ENCODE assay signal across 28 cellular contexts in the genomic region with DNA sequence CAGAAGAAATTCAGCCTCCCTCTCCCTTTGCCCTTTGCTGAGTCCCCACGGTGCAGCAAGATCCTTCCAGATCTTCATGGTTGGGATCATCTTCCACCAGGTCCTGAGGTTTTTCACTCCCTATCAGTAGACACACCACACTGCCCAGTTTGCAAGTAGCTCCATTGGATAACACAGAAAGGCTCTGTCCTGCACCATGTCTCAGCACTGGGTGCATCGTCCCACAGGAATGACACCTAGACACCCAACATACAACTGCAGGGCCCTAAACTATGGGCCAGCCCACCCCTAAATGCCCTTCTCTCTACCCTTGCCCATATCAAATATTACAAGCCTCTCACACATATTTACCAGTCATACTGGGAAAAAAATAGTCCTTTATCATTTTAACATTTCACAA.
"Had no signal": no experiment of that assay in that cellular context is flagged by ENCODE, and none has a peak within 500 bp of the region (broad histone marks: within the 10 kb centered on the region; RNA-seq: fewer than 3 reads in every experiment).

No MANE protein-coding gene starts in this region.

- H3K9ac ChIP-seq: parathyroid adenoma had no signal

- H3K4me3 ChIP-seq: body of pancreas, coronary artery, dorsolateral prefrontal cortex, gastroesophageal sphincter, hepatocyte, psoas muscle, right atrium auricular region, upper lobe of left lung, vagina had no signal

- H3K27me3 Mint-ChIP-seq: activated CD4-positive, alpha-beta memory T cell treated with anti-CD3 and anti-CD28 coated beads, Interleukin-2, amount 10 ng/mL, durations not matched to agents 7 days and 5 days; activated CD4-positive, alpha-beta T cell treated with anti-CD3 and anti-CD28 coated beads, Interleukin-2, amount 10 ng/mL, durations not matched to agents 7 days and 5 days; stimulated activated naive CD8-positive, alpha-beta T cell treated with anti-CD3 and anti-CD28 coated beads, Interleukin-15, amount 100 ng/mL, for 72 hours had no signal

- H3K27me3 ChIP-seq: body of pancreas, dorsolateral prefrontal cortex, gastroesophageal sphincter, hepatocyte, right atrium auricular region, upper lobe of left lung, vagina had no signal

- H3K9me3 ChIP-seq: body of pancreas, gastroesophageal sphincter, psoas muscle, right atrium auricular region, upper lobe of left lung, vagina had no signal

- H3K4me1 ChIP-seq: parathyroid adenoma, vagina had no signal

- H3K9me3 Mint-ChIP-seq: activated CD4-positive, alpha-beta memory T cell treated with anti-CD3 and anti-CD28 coated beads, Interleukin-2, amount 10 ng/mL, durations not matched to agents 7 days and 5 days; activated CD4-positive, alpha-beta T cell treated with anti-CD3 and anti-CD28 coated beads, Interleukin-2, amount 10 ng/mL, durations not matched to agents 7 days and 5 days; activated naive CD4-positive, alpha-beta T cell treated with anti-CD3 and anti-CD28 coated beads, Interleukin-2, amount 50 U/mL, for 72 hours; stimulated activated naive CD8-positive, alpha-beta T cell treated with anti-CD3 and anti-CD28 coated beads, Interleukin-15, amount 100 ng/mL, for 72 hours; T-helper 1 cell treated with Interleukin-12 subunit alpha and Interleukin-12 subunit beta and Interleukin-4 antibody, amounts not matched to agents 30 μg/mL and 1 μg/mL, for 36 hours had no signal

- DNase-seq: activated CD4-positive, alpha-beta memory T cell treated with anti-CD3 and anti-CD28 coated beads, Interleukin-2, amount 10 ng/mL, durations not matched to agents 7 days and 5 days; activated CD4-positive, alpha-beta T cell treated with anti-CD3 and anti-CD28 coated beads for 1 hour; activated CD4-positive, alpha-beta T cell treated with anti-CD3 and anti-CD28 coated beads, Interleukin-2, amount 10 ng/mL, durations not matched to agents 7 days and 5 days; activated naive CD4-positive, alpha-beta T cell; activated T-cell treated with anti-CD3 and anti-CD28 coated beads, Interleukin-2, amount 50 U/mL, for 48 hours; anterior cingulate cortex; body of pancreas; dorsolateral prefrontal cortex; effector memory CD4-positive, alpha-beta T cell; erythroblast; islet precursor cell; left ventricle myocardium superior; nucleus accumbens; stimulated activated CD4-positive, alpha-beta T cell treated with anti-CD3 and anti-CD28 coated beads, Interleukin-2, amount 100 ng/mL, for 48 hours; stimulated activated naive CD8-positive, alpha-beta T cell treated with anti-CD3 and anti-CD28 coated beads, Interleukin-15, amount 100 ng/mL, for 72 hours; substantia nigra; T-helper 9 cell; upper lobe of left lung; WERI-Rb-1 had no signal

- H2AFZ ChIP-seq: hepatocyte, parathyroid adenoma had no signal

- H3K36me3 ChIP-seq: right atrium auricular region, vagina had no signal

- H3K27ac Mint-ChIP-seq: activated CD4-positive, alpha-beta memory T cell treated with anti-CD3 and anti-CD28 coated beads, Interleukin-2, amount 10 ng/mL, durations not matched to agents 7 days and 5 days; activated CD4-positive, alpha-beta T cell treated with anti-CD3 and anti-CD28 coated beads, Interleukin-2, amount 10 ng/mL, durations not matched to agents 7 days and 5 days; stimulated activated naive CD8-positive, alpha-beta T cell treated with anti-CD3 and anti-CD28 coated beads, Interleukin-15, amount 100 ng/mL, for 72 hours; T-helper 1 cell treated with Interleukin-12 subunit alpha and Interleukin-12 subunit beta and Interleukin-4 antibody, amounts not matched to agents 30 μg/mL and 1 μg/mL, for 36 hours had no signal

- H3K4me2 ChIP-seq: hepatocyte had no signal

- H3K4me3 Mint-ChIP-seq: activated CD4-positive, alpha-beta memory T cell treated with anti-CD3 and anti-CD28 coated beads, Interleukin-2, amount 10 ng/mL, durations not matched to agents 7 days and 5 days; activated CD4-positive, alpha-beta T cell treated with anti-CD3 and anti-CD28 coated beads, Interleukin-2, amount 10 ng/mL, durations not matched to agents 7 days and 5 days; stimulated activated naive CD8-positive, alpha-beta T cell treated with anti-CD3 and anti-CD28 coated beads, Interleukin-15, amount 100 ng/mL, for 72 hours; T-helper 1 cell treated with Interleukin-12 subunit alpha and Interleukin-12 subunit beta and Interleukin-4 antibody, amounts not matched to agents 30 μg/mL and 1 μg/mL, for 36 hours had no signal

- ATAC-seq: activated naive CD4-positive, alpha-beta T cell treated with anti-CD3 and anti-CD28 coated beads, Interleukin-2, amount 50 U/mL, for 72 hours; body of pancreas; gastroesophageal sphincter; left ventricle myocardium superior; stimulated activated naive CD8-positive, alpha-beta T cell treated with anti-CD3 and anti-CD28 coated beads, Interleukin-15, amount 100 ng/mL, for 72 hours had no signal

- H3K27ac ChIP-seq: body of pancreas, coronary artery, dorsolateral prefrontal cortex, gastroesophageal sphincter, hepatocyte, parathyroid adenoma, psoas muscle, right atrium auricular region, upper lobe of left lung, vagina, WERI-Rb-1 had no signal
